In the genomic region with DNA sequence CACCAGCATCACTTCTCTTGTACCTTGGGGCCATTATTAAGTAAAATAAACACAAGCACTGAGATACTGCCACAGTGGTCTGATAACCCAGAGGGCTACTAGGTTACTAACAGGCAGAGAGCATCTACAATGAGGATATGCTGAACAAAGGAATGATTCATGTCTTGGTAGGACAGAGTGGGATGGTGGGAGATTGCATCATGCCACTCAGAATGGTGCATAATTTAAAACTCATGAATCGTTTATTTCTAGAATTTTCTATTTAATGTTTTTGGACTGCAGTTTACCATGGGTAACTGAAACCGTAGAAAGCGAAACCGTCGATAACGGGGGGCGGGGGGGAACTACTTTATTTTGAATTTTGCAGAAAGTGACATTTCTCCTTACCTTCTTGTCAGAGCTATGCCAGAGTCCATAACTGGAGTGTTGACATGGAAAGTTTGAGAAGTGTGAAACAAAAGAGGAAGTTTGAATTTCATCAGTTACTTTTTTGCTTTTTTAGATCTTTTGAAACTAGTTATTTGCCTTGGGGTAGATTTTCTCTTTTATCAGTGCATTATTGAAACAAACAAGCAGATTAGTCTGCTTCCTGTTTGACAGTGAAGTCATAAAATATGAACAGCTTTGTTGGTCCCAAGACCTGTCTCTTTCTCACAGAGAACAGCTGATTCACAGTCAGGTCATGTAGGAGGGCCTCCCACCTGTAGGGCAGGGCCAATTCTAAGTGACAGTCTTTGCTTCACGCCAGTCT, we compare ENCODE assay signal across 8 cellular contexts.
DNase-seq lines count a peak whose midpoint lies in the region; ATAC-seq and TF ChIP-seq lines count a peak whose summit lies in the region.

No MANE protein-coding gene starts in this region.

- no peak overlapping the region for H3K27ac Mint-ChIP-seq in neural progenitor cell

- no peaks in the 10 kb centered on the region for H3K9me3 Mint-ChIP-seq in neural progenitor cell

- TF ChIP-seq CTCF in fibroblast of the aortic adventitia (IDR thresholded peaks at IDR 0.05; ENCODE audit: insufficient read depth, low read length) (no peak), neural progenitor cell (IDR thresholded peaks at IDR 0.05) (no peak)

- H3K4me1 ChIP-seq in neural progenitor cell = no peaks in the 10 kb centered on the region

- ATAC-seq in activated CD4-positive, CD25-positive, alpha-beta regulatory T cell treated with anti-CD3 and anti-CD28 coated beads, Interleukin-2, amount 50 U/mL, for 24 hours = peak; percentile 86 to 92
- peak; percentile 89 for ATAC-seq in HG02759 (IDR thresholded peaks at IDR 0.05; ENCODE audit: unreplicated experiment)

- no peak for DNase-seq in activated CD4-positive, CD25-positive, alpha-beta regulatory T cell treated with anti-CD3 and anti-CD28 coated beads, Interleukin-2, amount 50 U/mL, for 72 hours
- DNase-seq in NCI-H69 (lab: John Stamatoyannopoulos, UW) = peak; percentile 71
- DNase-seq in fibroblast of the aortic adventitia (ENCODE audit: low read depth) = peak; percentile 2
- DNase-seq in NCI-H1417 treated with DMSO at 0.1 percent for 48 hours (lab: John Stamatoyannopoulos, UW) = no peak
- DNase-seq in SK-N-DZ (ENCODE audit: low spot score) = no peak
- no peak for DNase-seq in neural progenitor cell (ENCODE audit: low spot score)

- no peaks in the 10 kb centered on the region for H3K36me3 ChIP-seq in neural progenitor cell

- H3F3A ChIP-seq in neural progenitor cell (ENCODE audit: low read depth) = no peaks in the 10 kb centered on the region

- H3K27ac ChIP-seq in neural progenitor cell = no peak overlapping the region

- H3K27me3 ChIP-seq in neural progenitor cell = no peaks in the 10 kb centered on the region

- no peak overlapping the region for H3K4me2 ChIP-seq in neural progenitor cell

- no peaks in the 10 kb centered on the region for H3K36me3 Mint-ChIP-seq in neural progenitor cell

- no peaks in the 10 kb centered on the region for H4K20me1 ChIP-seq in neural progenitor cell (ENCODE audit: low read depth)

- no peak overlapping the region for H3K9ac ChIP-seq in neural progenitor cell

- no peaks in the 10 kb centered on the region for H3K9me3 ChIP-seq in neural progenitor cell (ENCODE audit: low read depth)

- no peak overlapping the region for H3K4me3 ChIP-seq in fibroblast of the aortic adventitia (ENCODE audit: low read depth, low read length)
- H3K4me3 ChIP-seq in neural progenitor cell = no peak overlapping the region

- peaks cover 2% of the 10 kb centered on the region for H3K27me3 Mint-ChIP-seq in neural progenitor cell (ENCODE audit: insufficient read depth, low read depth)

- H2AFZ ChIP-seq in neural progenitor cell (replicated peaks) = no peak overlapping the region

- H3K4me3 Mint-ChIP-seq in neural progenitor cell = no peak overlapping the region

- peaks cover 9% of the 10 kb centered on the region for H3K4me1 Mint-ChIP-seq in neural progenitor cell

- no peaks in the 10 kb centered on the region for H3K79me2 ChIP-seq in neural progenitor cell (ENCODE audit: low read depth)

Comparison
In these comparisons a context has a peak if more than half of its experiments do, and no peak if none do; other contexts are left out.
1. DNase-seq: peak in NCI-H69 (single experiment) and fibroblast of the aortic adventitia (single experiment); none in activated CD4-positive, CD25-positive, alpha-beta regulatory T cell treated with anti-CD3 and anti-CD28 coated beads, Interleukin-2, amount 50 U/mL, for 72 hours (single experiment), NCI-H1417 treated with DMSO at 0.1 percent for 48 hours (single experiment), SK-N-DZ (single experiment) and neural progenitor cell (single experiment).